In genomic region chr20:23231561-23232218, GRCh38 we compare ENCODE assay signal across 19 cellular contexts.
DNase-seq lines count a peak whose midpoint lies in the region; ATAC-seq, FAIRE-seq and TF ChIP-seq lines count a peak whose summit lies in the region.
"Had no signal": no experiment of that assay in that cellular context is flagged by ENCODE, and none has a peak within 500 bp of the region (broad histone marks: within the 10 kb centered on the region; RNA-seq: fewer than 3 reads in every experiment).

No MANE protein-coding gene starts in this region.

- H3K27me3 Mint-ChIP-seq in type B pancreatic cell: peaks cover 6% of the 10 kb centered on the region
- H3K27me3 Mint-ChIP-seq: IgD-negative memory B cell had no signal

- POLR2A ChIA-PET in endothelial cell of umbilical vein (lab: Charles Lee): interaction anchor here (0.6 kb wide), 1 partner anchor 146 kb away, joined by 4 read pairs; the partner anchor contains the start of gene CD93

- H3K27me3 ChIP-seq in endothelial cell of umbilical vein (ENCODE audit: control insufficient read depth in 2 of 2, insufficient read depth in 2 of 2, low read length in 2 of 2): peaks cover under 1 to 2% of the 10 kb centered on the region in 2 experiments
- H3K27me3 ChIP-seq: right atrium auricular region had no signal

- H2AFZ ChIP-seq in endothelial cell of umbilical vein (ENCODE audit: low read depth, low read length): no peak overlapping the region

- no peak for TF ChIP-seq CTCF in endothelial cell of umbilical vein (IDR thresholded peaks at IDR 0.05; ENCODE audit: extremely low read depth in 1 of 2, insufficient read depth in 1 of 2, low read depth in 1 of 2, low read length in 2 of 2)
- TF ChIP-seq CTCF in type B pancreatic cell (conservative IDR thresholded peaks at IDR 0.05): no peak

- H3K79me2 ChIP-seq in endothelial cell of umbilical vein (ENCODE audit: control insufficient read depth, insufficient read depth, low read length): no peaks in the 10 kb centered on the region

- H3K4me3 Mint-ChIP-seq in type B pancreatic cell: no peak overlapping the region
- H3K4me3 Mint-ChIP-seq: IgD-negative memory B cell had no signal

- no peaks in the 10 kb centered on the region for H4K20me1 ChIP-seq in endothelial cell of umbilical vein (replicated peaks; ENCODE audit: control insufficient read depth, extremely low read depth, insufficient read depth, low read length)

- no peak for FAIRE-seq in endothelial cell of umbilical vein (lab: Jason Lieb, UNC)
- FAIRE-seq: colon, GM18507 had no signal

- H3K27ac Mint-ChIP-seq in type B pancreatic cell: no peak overlapping the region
- H3K27ac Mint-ChIP-seq: IgD-negative memory B cell had no signal

- intact Hi-C loops in endothelial cell of umbilical vein (cut with micrococcal nuclease): loop anchor here (5.0 kb wide), 1 partner anchor 79 kb away; no protein-coding TSS in a partner anchor

- peak; percentile 49 for DNase-seq in Daoy (ENCODE audit: low read depth)
- DNase-seq in M059J (ENCODE audit: low read depth): peak; percentile 98
- peak; percentile 27 for DNase-seq in endothelial cell of umbilical vein (ENCODE audit: low read depth, low spot score)
- DNase-seq in T-helper 2 cell: no peak
- DNase-seq in type B pancreatic cell (ENCODE audit: extremely low spot score, unreplicated experiment): no peak
- DNase-seq: activated gamma-delta T cell; amygdala; C1 segment of cervical spinal cord; heart right ventricle; NCI-H1048; NCI-H2107; stimulated activated CD4-positive, alpha-beta T cell treated with anti-CD3 and anti-CD28 coated beads, Interleukin-1b, Interleukin-23, amount 100 ng/mL, for 48 hours had no signal

- dilution Hi-C loops in endothelial cell of umbilical vein (cut with MboI; ENCODE audit: extremely low pct_ligation_motif_present, low sequenced_read_pairs): no loop called here

- 73 to 84% methylated on average over 3 to 5 of the region's 6 CpGs for WGBS in mesodermal cell (ENCODE audit: insufficient coverage in 2 of 2), 2 experiments

- H3K27ac ChIP-seq in endothelial cell of umbilical vein (ENCODE audit: insufficient read depth, low read depth, low read length) (no peak overlapping the region), mesodermal cell (ENCODE audit: low read depth, low read length, severe bottlenecking) (peak overlapping the region; percentile 43)
- H3K27ac ChIP-seq: heart right ventricle, right atrium auricular region had no signal

- H3K4me1 Mint-ChIP-seq in type B pancreatic cell (ENCODE audit: unreplicated experiment): peaks cover 9% of the 10 kb centered on the region
- H3K4me1 Mint-ChIP-seq: IgD-negative memory B cell had no signal

- no peaks in the 10 kb centered on the region for H3K9me3 ChIP-seq in endothelial cell of umbilical vein (replicated peaks; ENCODE audit: control insufficient read depth, insufficient read depth, low read length)
- H3K9me3 ChIP-seq in mesodermal cell (ENCODE audit: control insufficient read depth, low read length): peaks cover 4% of the 10 kb centered on the region
- H3K9me3 ChIP-seq: right atrium auricular region had no signal

- H3K4me1 ChIP-seq in endothelial cell of umbilical vein (ENCODE audit: control insufficient read depth, extremely low read depth, insufficient read depth, low read length) (peaks cover 8% of the 10 kb centered on the region), mesodermal cell (ENCODE audit: control insufficient read depth, insufficient read depth, low read length, poor library complexity, severe bottlenecking) (peaks cover 5% of the 10 kb centered on the region)

- H3K4me2 ChIP-seq in endothelial cell of umbilical vein (ENCODE audit: insufficient read depth, low read length): no peak overlapping the region

- no TSS peak for BruUV-seq in endothelial cell of umbilical vein (replicated peaks; lab: Mats Ljungman, UMichigan)

- H3K4me3 ChIP-seq in endothelial cell of umbilical vein (replicated peaks in 1 of 3; ENCODE audit: insufficient read depth in 1 of 3, low read depth in 1 of 3, low read length in 3 of 3) (no peak overlapping the region), mesodermal cell (ENCODE audit: extremely low read depth, insufficient read depth, low read length, poor library complexity, severe bottlenecking) (no peak overlapping the region)
- H3K4me3 ChIP-seq: heart right ventricle, right atrium auricular region had no signal

- no peak overlapping the region for H3K9ac ChIP-seq in endothelial cell of umbilical vein (replicated peaks; ENCODE audit: extremely low read depth, insufficient read depth, low read length)

- no peaks in the 10 kb centered on the region for H3K36me3 ChIP-seq in endothelial cell of umbilical vein (ENCODE audit: control insufficient read depth in 2 of 2, extremely low read depth in 1 of 2, insufficient read depth in 2 of 2, low read length in 2 of 2)
- no peaks in the 10 kb centered on the region for H3K36me3 ChIP-seq in mesodermal cell (ENCODE audit: control insufficient read depth, insufficient read depth, low read length)
- H3K36me3 ChIP-seq: heart right ventricle, right atrium auricular region had no signal

- ATAC-seq in HG03442 (IDR thresholded peaks at IDR 0.05; ENCODE audit: unreplicated experiment): no peak
- no peak for ATAC-seq in HG03571 (IDR thresholded peaks at IDR 0.05; ENCODE audit: unreplicated experiment)
- ATAC-seq: heart right ventricle had no signal

- peaks cover 5% of the 10 kb centered on the region for H3K9me3 Mint-ChIP-seq in type B pancreatic cell

- H3K36me3 Mint-ChIP-seq in type B pancreatic cell: peaks cover 3% of the 10 kb centered on the region

- no peaks in the 10 kb centered on the region for H3K9me1 ChIP-seq in endothelial cell of umbilical vein (replicated peaks; ENCODE audit: control insufficient read depth, extremely low read depth, insufficient read depth, low read length)

- no peak for TF ChIP-seq POLR2A in endothelial cell of umbilical vein (IDR thresholded peaks at IDR 0.05; ENCODE audit: low read depth, low read length)

- CTCF ChIA-PET in endothelial cell of umbilical vein (lab: Charles Lee): interaction anchor here (0.8 to 2.9 kb wide), 4 partner anchors 79 to 540 kb away, joined by 3 to 20 read pairs (median 4); no protein-coding TSS in a partner anchor

TF ChIP-seq in endothelial cell of umbilical vein, 7 proteins besides CTCF, POLR2A, EP300 and RAD21:
- TF ChIP-seq JUN (IDR thresholded peaks at IDR 0.05; ENCODE audit: borderline replicate concordance, insufficient read depth, insufficient read length, low read depth) (peak; percentile 5), GATA2 (IDR thresholded peaks at IDR 0.05; ENCODE audit: insufficient read depth, insufficient read length, low read depth, low read length) (no peak), FOS (IDR thresholded peaks at IDR 0.05; ENCODE audit: borderline replicate concordance, insufficient read depth, low read length) (peak; percentile 14), MAX (IDR thresholded peaks at IDR 0.05; ENCODE audit: insufficient read depth, insufficient read length) (no peak), POLR2AphosphoS5 (IDR thresholded peaks at IDR 0.05; ENCODE audit: insufficient read depth, low read depth, low read length) (no peak)

Comparison
In these comparisons a context has a peak if more than half of its experiments do, and no peak if none do; other contexts are left out.
1. DNase-seq: peak in Daoy (single experiment), M059J (single experiment) and endothelial cell of umbilical vein (single experiment); none in T-helper 2 cell (0 of 5) and type B pancreatic cell (single experiment).